ENCODE assay signal across 19 cellular contexts in the genomic region with DNA sequence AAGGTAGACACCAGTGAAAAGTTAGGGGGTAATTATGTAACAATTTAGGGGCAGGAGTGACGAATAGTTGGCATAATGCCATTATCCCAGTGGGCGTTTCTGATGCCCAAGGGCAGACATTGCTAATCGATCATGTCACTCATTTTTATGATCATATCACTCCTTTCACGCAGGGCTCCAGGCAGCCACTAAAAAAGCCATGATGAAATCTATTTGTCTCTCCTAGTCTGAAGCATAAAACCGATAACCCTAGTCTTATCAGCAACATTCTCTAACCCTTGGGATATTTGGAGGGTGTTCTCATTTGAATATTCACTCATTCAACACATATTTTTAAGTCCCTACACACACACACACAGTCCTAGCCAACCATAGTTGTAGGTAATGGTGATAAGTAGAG.
A peak's percentile ranks its signal among the peaks of the same experiment; 100 is the strongest.
DNase-seq lines count a peak whose midpoint lies in the region; ATAC-seq lines count a peak whose summit lies in the region.
"Had no signal": no experiment of that assay in that cellular context is flagged by ENCODE, and none has a peak within 500 bp of the region (broad histone marks: within the 10 kb centered on the region; RNA-seq: fewer than 3 reads in every experiment).

No MANE protein-coding gene starts in this region.

- no peak overlapping the region for H2AFZ ChIP-seq in trophoblast cell (ENCODE audit: insufficient read depth, low read length, poor library complexity)

- DNase-seq in NCI-H1417 (lab: John Stamatoyannopoulos, UW): peak in 2 of 3 experiments; percentile 3 to 36
- DNase-seq in NCI-H1417 treated with DMSO at 0.1 percent for 48 hours (lab: John Stamatoyannopoulos, UW): no peak
- DNase-seq in NCI-H748 (lab: John Stamatoyannopoulos, UW; ENCODE audit: unreplicated experiment): peak; percentile 37
- DNase-seq in NCI-H748 treated with DMSO at 0.1 percent for 48 hours (lab: John Stamatoyannopoulos, UW): no peak
- peak; percentile 67 to 93 for DNase-seq in trophoblast cell
- DNase-seq in activated CD4-positive, alpha-beta T cell treated with anti-CD3 and anti-CD28 coated beads, Interleukin-2, amount 10 ng/mL, durations not matched to agents 7 days and 5 days: no peak
- DNase-seq: AML-193; Caco-2; Calu3; CD4-positive, alpha-beta T cell; CD8-positive, alpha-beta T cell; DMS79 treated with DMSO at 0.1 percent for 48 hours; GF-D8 had no signal

- no peaks in the 10 kb centered on the region for H3K79me2 ChIP-seq in trophoblast cell (ENCODE audit: control insufficient read depth, insufficient read depth, low read length, poor library complexity)

- no peaks in the 10 kb centered on the region for H3K27me3 ChIP-seq in trophoblast cell (ENCODE audit: insufficient read depth, low read length)
- H3K27me3 ChIP-seq: BLaER1 treated with 17β-estradiol and CSF1 and Interleukin-3, amounts not matched to agents 10 nM and 100 nM had no signal

- H3K9me3 Mint-ChIP-seq in activated CD4-positive, alpha-beta T cell treated with anti-CD3 and anti-CD28 coated beads, Interleukin-2, amount 10 ng/mL, durations not matched to agents 7 days and 5 days: no peaks in the 10 kb centered on the region
- H3K9me3 Mint-ChIP-seq: CD8-positive, alpha-beta T cell had no signal

- H4K12ac ChIP-seq in trophoblast cell (ENCODE audit: low read depth, low read length): no peak overlapping the region

- peaks cover 1% of the 10 kb centered on the region for H3K9me3 ChIP-seq in trophoblast cell (ENCODE audit: insufficient read depth, low read depth, low read length)
- H3K9me3 ChIP-seq: A549; BLaER1 treated with 17β-estradiol and CSF1 and Interleukin-3, amounts not matched to agents 10 nM and 100 nM; Caco-2 had no signal

- no peak overlapping the region for H2BK12ac ChIP-seq in trophoblast cell (ENCODE audit: low read length)

- H3K27me3 Mint-ChIP-seq in activated CD4-positive, alpha-beta T cell treated with anti-CD3 and anti-CD28 coated beads, Interleukin-2, amount 10 ng/mL, durations not matched to agents 7 days and 5 days: no peaks in the 10 kb centered on the region
- H3K27me3 Mint-ChIP-seq: B cell had no signal

- H2BK120ac ChIP-seq in trophoblast cell (ENCODE audit: insufficient read depth, low read length, poor library complexity): no peak overlapping the region

- no peaks in the 10 kb centered on the region for H3K79me1 ChIP-seq in trophoblast cell (ENCODE audit: low read length)

- WGBS in trophoblast cell (ENCODE audit: extremely low coverage, insufficient coverage, insufficient read length): no CpG with 5 or more reads among the region's 5 CpGs

- CTCF ChIA-PET in activated CD4-positive, alpha-beta T cell treated with anti-CD3 and anti-CD28 coated beads, Interleukin-2, amount 10 ng/mL, durations not matched to agents 7 days and 5 days (lab: Charles Lee): no interaction called here

- no peak overlapping the region for H4K8ac ChIP-seq in trophoblast cell (ENCODE audit: low read depth, low read length)

- no peak overlapping the region for H3K9ac ChIP-seq in trophoblast cell (ENCODE audit: low read length)
- H3K9ac ChIP-seq: BLaER1 treated with 17β-estradiol and CSF1 and Interleukin-3, amounts not matched to agents 10 nM and 100 nM had no signal

- no peaks in the 10 kb centered on the region for H3K36me3 ChIP-seq in trophoblast cell (ENCODE audit: control insufficient read depth in 1 of 2, insufficient read depth in 2 of 2, low read length in 2 of 2)
- H3K36me3 ChIP-seq: BLaER1 treated with 17β-estradiol and CSF1 and Interleukin-3, amounts not matched to agents 10 nM and 100 nM had no signal

- H3K18ac ChIP-seq in trophoblast cell (ENCODE audit: low read length): no peak overlapping the region

- H3K4me1 Mint-ChIP-seq in activated CD4-positive, alpha-beta T cell treated with anti-CD3 and anti-CD28 coated beads, Interleukin-2, amount 10 ng/mL, durations not matched to agents 7 days and 5 days: no peaks in the 10 kb centered on the region
- H3K4me1 Mint-ChIP-seq: B cell had no signal

- POLR2A ChIA-PET in activated CD4-positive, alpha-beta T cell treated with anti-CD3 and anti-CD28 coated beads, Interleukin-2, amount 10 ng/mL, durations not matched to agents 7 days and 5 days (lab: Charles Lee): no interaction called here

- no peak overlapping the region for H3K23ac ChIP-seq in trophoblast cell (ENCODE audit: low read length)

- H3K27ac Mint-ChIP-seq in activated CD4-positive, alpha-beta T cell treated with anti-CD3 and anti-CD28 coated beads, Interleukin-2, amount 10 ng/mL, durations not matched to agents 7 days and 5 days: no peak overlapping the region
- H3K27ac Mint-ChIP-seq: B cell; CD4-positive, alpha-beta T cell; CD8-positive, alpha-beta T cell had no signal

- H3K27ac ChIP-seq in trophoblast cell (ENCODE audit: low read depth, low read length): no peak overlapping the region
- H3K27ac ChIP-seq: 22Rv1; A549; BLaER1 treated with 17β-estradiol and CSF1 and Interleukin-3, amounts not matched to agents 10 nM and 100 nM; C4-2B had no signal

- H3K4me1 ChIP-seq in trophoblast cell (ENCODE audit: control insufficient read depth in 1 of 2, insufficient read depth in 2 of 2, low read length in 2 of 2): no peaks in the 10 kb centered on the region
- H3K4me1 ChIP-seq: A549; BLaER1 treated with 17β-estradiol and CSF1 and Interleukin-3, amounts not matched to agents 10 nM and 100 nM; Caco-2 had no signal

- H3K4me3 Mint-ChIP-seq in activated CD4-positive, alpha-beta T cell treated with anti-CD3 and anti-CD28 coated beads, Interleukin-2, amount 10 ng/mL, durations not matched to agents 7 days and 5 days: no peak overlapping the region
- H3K4me3 Mint-ChIP-seq: B cell; CD4-positive, alpha-beta T cell; CD8-positive, alpha-beta T cell had no signal

- H3K4me2 ChIP-seq in trophoblast cell (ENCODE audit: low read length): no peak overlapping the region
- H3K4me2 ChIP-seq: A549; BLaER1 treated with 17β-estradiol and CSF1 and Interleukin-3, amounts not matched to agents 10 nM and 100 nM had no signal

- no peaks in the 10 kb centered on the region for H3K36me3 Mint-ChIP-seq in activated CD4-positive, alpha-beta T cell treated with anti-CD3 and anti-CD28 coated beads, Interleukin-2, amount 10 ng/mL, durations not matched to agents 7 days and 5 days (ENCODE audit: low read depth)
- H3K36me3 Mint-ChIP-seq: CD8-positive, alpha-beta T cell had no signal

- H3K14ac ChIP-seq in trophoblast cell (ENCODE audit: low read length): no peak overlapping the region

- no peak overlapping the region for H3K4me3 ChIP-seq in trophoblast cell (ENCODE audit: low read depth, low read length)
- H3K4me3 ChIP-seq: A549; BLaER1 treated with 17β-estradiol and CSF1 and Interleukin-3, amounts not matched to agents 10 nM and 100 nM had no signal

- ATAC-seq in GM21528 (IDR thresholded peaks at IDR 0.05; ENCODE audit: low FRiP score, unreplicated experiment): no peak
- ATAC-seq: A549; CD8-positive, alpha-beta T cell had no signal

- no peak overlapping the region for H4K91ac ChIP-seq in trophoblast cell (ENCODE audit: low read depth, low read length)

- H3K4ac ChIP-seq in trophoblast cell (ENCODE audit: low read depth, low read length): no peak overlapping the region

- H2BK5ac ChIP-seq in trophoblast cell (ENCODE audit: low read depth, low read length, poor library complexity): no peak overlapping the region

- no peak overlapping the region for H2AK5ac ChIP-seq in trophoblast cell (ENCODE audit: low read length)

Comparison
In these comparisons a context has a peak if more than half of its experiments do, and no peak if none do; other contexts are left out.
1. DNase-seq: peak in NCI-H1417 (2 of 3), NCI-H748 (single experiment) and trophoblast cell (2 of 2); none in NCI-H1417 treated with DMSO at 0.1 percent for 48 hours (single experiment), NCI-H748 treated with DMSO at 0.1 percent for 48 hours (single experiment) and activated CD4-positive, alpha-beta T cell treated with anti-CD3 and anti-CD28 coated beads, Interleukin-2, amount 10 ng/mL, durations not matched to agents 7 days and 5 days (single experiment).